Comparison of ENCODE assay signal across 11 cellular contexts in the genomic region with DNA sequence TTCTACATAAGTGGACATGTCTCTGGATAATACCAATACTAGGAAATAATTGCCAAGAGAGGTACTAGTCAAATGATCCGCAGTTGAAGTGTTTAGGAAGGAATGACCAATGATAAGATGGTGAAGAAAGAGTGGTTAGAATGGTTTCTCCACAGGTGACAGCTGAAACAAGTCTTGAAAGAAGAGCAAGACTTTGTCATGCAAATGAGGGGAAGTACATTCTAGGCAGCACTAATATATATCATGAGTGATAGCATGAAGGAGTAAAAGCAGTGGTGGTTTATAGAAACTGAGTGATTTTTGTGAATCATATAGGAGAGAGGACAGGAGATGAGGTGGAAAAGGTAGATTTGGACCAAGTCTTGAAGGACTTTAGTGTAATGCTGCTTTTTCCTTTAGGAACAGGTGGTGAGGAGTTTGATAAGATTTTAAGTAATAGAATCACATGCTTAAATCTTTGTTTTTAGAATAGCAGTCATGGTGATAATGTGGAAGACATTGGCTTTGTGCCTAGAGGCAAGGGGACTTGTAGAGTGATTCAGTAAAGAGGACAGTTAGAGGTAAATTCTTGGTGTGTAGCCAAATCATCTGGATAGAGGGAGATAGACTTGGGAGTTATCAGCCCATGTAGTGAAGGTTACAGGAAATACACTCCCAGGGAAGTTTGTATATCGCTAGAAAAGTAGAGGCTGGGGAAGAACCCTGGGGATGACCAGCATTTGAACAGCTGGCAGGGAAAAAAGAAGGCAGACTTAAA. TPM values are rescaled to one million over a fixed set of nuclear protein-coding genes. Genes with fewer than 3 reads are reported as not detected.
DNase-seq lines count a peak whose midpoint lies in the region; ATAC-seq and TF ChIP-seq lines count a peak whose summit lies in the region.
"Had no signal": no experiment of that assay in that cellular context is flagged by ENCODE, and none has a peak within 500 bp of the region (broad histone marks: within the 10 kb centered on the region; RNA-seq: fewer than 3 reads in every experiment).

No MANE protein-coding gene starts in this region.

- TF ChIP-seq CTCF in WTC11 (IDR thresholded peaks at IDR 0.05) = no peak

- H3K4me3 Mint-ChIP-seq in WTC11 = no peak overlapping the region

- no peaks in the 10 kb centered on the region for H3K4me1 Mint-ChIP-seq in WTC11

- CTCF ChIA-PET in WTC11 (lab: Charles Lee) = no interaction called here

- no peaks in the 10 kb centered on the region for H3K9me3 Mint-ChIP-seq in WTC11

- ATAC-seq in GM19324 (IDR thresholded peaks at IDR 0.05; ENCODE audit: low FRiP score, unreplicated experiment) = peak; percentile 84
- peak; percentile 96 for ATAC-seq in HG03060 (IDR thresholded peaks at IDR 0.05; ENCODE audit: low read depth, unreplicated experiment)
- 0 out of 2 replicates have a peak, but pooled peaks have one; percentile 16 for ATAC-seq in WTC11

- no peak overlapping the region for H3K27ac Mint-ChIP-seq in WTC11

- POLR2A ChIA-PET in WTC11 (lab: Charles Lee) = no interaction called here

- in situ Hi-C loops in Caki2 (cut with HindIII; ENCODE audit: low pct_unique_long_range_greater_than_20kb, low sequenced_read_pairs) = no loop called here

- H3K36me3 Mint-ChIP-seq in WTC11 = no peaks in the 10 kb centered on the region

- DNase-seq in Caki2 (ENCODE audit: low read depth) = peak; percentile 82
- DNase-seq in WTC11 (ENCODE audit: low spot score) = no peak
- DNase-seq in NCI-H510A treated with DMSO at 0.1 percent for 48 hours (lab: John Stamatoyannopoulos, UW) = no peak
- DNase-seq in stimulated activated CD8-positive, alpha-beta memory T cell treated with anti-CD3 and anti-CD28 coated beads, Interleukin-4, amount 100 ng/mL, for 48 hours = no peak
- DNase-seq in stimulated activated CD4-positive, alpha-beta T cell treated with anti-CD3 and anti-CD28 coated beads, Interleukin-1b, Interleukin-23, amount 100 ng/mL, for 48 hours = no peak
- DNase-seq in hypothalamus (lab: John Stamatoyannopoulos, UW) = no peak
- DNase-seq: activated effector memory CD4-positive, alpha-beta T cell treated with anti-CD3 and anti-CD28 coated beads, Interleukin-2, amount 50 U/mL, for 16 hours; DND-41; NCI-H2171 had no signal

- H3K27me3 Mint-ChIP-seq in WTC11 (ENCODE audit: low read depth) = no peaks in the 10 kb centered on the region

TF ChIP-seq in WTC11, 78 proteins besides CTCF, POLR2A, EP300 and RAD21:
- TF ChIP-seq, protein P1, sequence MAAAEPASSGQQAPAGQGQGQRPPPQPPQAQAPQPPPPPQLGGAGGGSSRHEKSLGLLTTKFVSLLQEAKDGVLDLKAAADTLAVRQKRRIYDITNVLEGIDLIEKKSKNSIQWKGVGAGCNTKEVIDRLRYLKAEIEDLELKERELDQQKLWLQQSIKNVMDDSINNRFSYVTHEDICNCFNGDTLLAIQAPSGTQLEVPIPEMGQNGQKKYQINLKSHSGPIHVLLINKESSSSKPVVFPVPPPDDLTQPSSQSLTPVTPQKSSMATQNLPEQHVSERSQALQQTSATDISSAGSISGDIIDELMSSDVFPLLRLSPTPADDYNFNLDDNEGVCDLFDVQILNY (CRISPR knock-in tag; IDR thresholded peaks at IDR 0.05) = no peak
- TF ChIP-seq ZNF317 (CRISPR knock-in tag; IDR thresholded peaks at IDR 0.05; ENCODE audit: borderline replicate concordance, low read depth) (no peak), NFYB (CRISPR knock-in tag; conservative IDR thresholded peaks at IDR 0.05; ENCODE audit: low read depth) (no peak), ZNF416 (CRISPR knock-in tag; IDR thresholded peaks at IDR 0.05) (no peak), CREM (CRISPR knock-in tag; IDR thresholded peaks at IDR 0.05) (no peak), GABPB1 (CRISPR knock-in tag; IDR thresholded peaks at IDR 0.05) (no peak), GTF2I (CRISPR knock-in tag; conservative IDR thresholded peaks at IDR 0.05) (no peak)
- TF ChIP-seq, protein P2, sequence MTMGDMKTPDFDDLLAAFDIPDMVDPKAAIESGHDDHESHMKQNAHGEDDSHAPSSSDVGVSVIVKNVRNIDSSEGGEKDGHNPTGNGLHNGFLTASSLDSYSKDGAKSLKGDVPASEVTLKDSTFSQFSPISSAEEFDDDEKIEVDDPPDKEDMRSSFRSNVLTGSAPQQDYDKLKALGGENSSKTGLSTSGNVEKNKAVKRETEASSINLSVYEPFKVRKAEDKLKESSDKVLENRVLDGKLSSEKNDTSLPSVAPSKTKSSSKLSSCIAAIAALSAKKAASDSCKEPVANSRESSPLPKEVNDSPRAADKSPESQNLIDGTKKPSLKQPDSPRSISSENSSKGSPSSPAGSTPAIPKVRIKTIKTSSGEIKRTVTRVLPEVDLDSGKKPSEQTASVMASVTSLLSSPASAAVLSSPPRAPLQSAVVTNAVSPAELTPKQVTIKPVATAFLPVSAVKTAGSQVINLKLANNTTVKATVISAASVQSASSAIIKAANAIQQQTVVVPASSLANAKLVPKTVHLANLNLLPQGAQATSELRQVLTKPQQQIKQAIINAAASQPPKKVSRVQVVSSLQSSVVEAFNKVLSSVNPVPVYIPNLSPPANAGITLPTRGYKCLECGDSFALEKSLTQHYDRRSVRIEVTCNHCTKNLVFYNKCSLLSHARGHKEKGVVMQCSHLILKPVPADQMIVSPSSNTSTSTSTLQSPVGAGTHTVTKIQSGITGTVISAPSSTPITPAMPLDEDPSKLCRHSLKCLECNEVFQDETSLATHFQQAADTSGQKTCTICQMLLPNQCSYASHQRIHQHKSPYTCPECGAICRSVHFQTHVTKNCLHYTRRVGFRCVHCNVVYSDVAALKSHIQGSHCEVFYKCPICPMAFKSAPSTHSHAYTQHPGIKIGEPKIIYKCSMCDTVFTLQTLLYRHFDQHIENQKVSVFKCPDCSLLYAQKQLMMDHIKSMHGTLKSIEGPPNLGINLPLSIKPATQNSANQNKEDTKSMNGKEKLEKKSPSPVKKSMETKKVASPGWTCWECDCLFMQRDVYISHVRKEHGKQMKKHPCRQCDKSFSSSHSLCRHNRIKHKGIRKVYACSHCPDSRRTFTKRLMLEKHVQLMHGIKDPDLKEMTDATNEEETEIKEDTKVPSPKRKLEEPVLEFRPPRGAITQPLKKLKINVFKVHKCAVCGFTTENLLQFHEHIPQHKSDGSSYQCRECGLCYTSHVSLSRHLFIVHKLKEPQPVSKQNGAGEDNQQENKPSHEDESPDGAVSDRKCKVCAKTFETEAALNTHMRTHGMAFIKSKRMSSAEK (CRISPR knock-in tag; IDR thresholded peaks at IDR 0.05; ENCODE audit: borderline replicate concordance) = no peak
- TF ChIP-seq, protein P3, sequence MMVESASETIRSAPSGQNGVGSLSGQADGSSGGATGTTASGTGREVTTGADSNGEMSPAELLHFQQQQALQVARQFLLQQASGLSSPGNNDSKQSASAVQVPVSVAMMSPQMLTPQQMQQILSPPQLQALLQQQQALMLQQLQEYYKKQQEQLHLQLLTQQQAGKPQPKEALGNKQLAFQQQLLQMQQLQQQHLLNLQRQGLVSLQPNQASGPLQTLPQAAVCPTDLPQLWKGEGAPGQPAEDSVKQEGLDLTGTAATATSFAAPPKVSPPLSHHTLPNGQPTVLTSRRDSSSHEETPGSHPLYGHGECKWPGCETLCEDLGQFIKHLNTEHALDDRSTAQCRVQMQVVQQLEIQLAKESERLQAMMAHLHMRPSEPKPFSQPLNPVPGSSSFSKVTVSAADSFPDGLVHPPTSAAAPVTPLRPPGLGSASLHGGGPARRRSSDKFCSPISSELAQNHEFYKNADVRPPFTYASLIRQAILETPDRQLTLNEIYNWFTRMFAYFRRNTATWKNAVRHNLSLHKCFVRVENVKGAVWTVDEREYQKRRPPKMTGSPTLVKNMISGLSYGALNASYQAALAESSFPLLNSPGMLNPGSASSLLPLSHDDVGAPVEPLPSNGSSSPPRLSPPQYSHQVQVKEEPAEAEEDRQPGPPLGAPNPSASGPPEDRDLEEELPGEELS (CRISPR knock-in tag; IDR thresholded peaks at IDR 0.05) = no peak
- TF ChIP-seq, protein P4, sequence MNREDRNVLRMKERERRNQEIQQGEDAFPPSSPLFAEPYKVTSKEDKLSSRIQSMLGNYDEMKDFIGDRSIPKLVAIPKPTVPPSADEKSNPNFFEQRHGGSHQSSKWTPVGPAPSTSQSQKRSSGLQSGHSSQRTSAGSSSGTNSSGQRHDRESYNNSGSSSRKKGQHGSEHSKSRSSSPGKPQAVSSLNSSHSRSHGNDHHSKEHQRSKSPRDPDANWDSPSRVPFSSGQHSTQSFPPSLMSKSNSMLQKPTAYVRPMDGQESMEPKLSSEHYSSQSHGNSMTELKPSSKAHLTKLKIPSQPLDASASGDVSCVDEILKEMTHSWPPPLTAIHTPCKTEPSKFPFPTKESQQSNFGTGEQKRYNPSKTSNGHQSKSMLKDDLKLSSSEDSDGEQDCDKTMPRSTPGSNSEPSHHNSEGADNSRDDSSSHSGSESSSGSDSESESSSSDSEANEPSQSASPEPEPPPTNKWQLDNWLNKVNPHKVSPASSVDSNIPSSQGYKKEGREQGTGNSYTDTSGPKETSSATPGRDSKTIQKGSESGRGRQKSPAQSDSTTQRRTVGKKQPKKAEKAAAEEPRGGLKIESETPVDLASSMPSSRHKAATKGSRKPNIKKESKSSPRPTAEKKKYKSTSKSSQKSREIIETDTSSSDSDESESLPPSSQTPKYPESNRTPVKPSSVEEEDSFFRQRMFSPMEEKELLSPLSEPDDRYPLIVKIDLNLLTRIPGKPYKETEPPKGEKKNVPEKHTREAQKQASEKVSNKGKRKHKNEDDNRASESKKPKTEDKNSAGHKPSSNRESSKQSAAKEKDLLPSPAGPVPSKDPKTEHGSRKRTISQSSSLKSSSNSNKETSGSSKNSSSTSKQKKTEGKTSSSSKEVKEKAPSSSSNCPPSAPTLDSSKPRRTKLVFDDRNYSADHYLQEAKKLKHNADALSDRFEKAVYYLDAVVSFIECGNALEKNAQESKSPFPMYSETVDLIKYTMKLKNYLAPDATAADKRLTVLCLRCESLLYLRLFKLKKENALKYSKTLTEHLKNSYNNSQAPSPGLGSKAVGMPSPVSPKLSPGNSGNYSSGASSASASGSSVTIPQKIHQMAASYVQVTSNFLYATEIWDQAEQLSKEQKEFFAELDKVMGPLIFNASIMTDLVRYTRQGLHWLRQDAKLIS (CRISPR knock-in tag; IDR thresholded peaks at IDR 0.05; ENCODE audit: borderline replicate concordance) = no peak
- TF ChIP-seq, protein P5, sequence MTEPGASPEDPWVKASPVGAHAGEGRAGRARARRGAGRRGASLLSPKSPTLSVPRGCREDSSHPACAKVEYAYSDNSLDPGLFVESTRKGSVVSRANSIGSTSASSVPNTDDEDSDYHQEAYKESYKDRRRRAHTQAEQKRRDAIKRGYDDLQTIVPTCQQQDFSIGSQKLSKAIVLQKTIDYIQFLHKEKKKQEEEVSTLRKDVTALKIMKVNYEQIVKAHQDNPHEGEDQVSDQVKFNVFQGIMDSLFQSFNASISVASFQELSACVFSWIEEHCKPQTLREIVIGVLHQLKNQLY (CRISPR knock-in tag; IDR thresholded peaks at IDR 0.05) = no peak

RNA-seq across cellular contexts. Expression of a gene that starts 31.9 kb away (rescaled TPM):
- total RNA-seq in Caki2 (2014; rRNA removed; shearing (Covaris generic); ENCODE audit: low replicate concordance) = 20.4 and 24.7 TPM in 2 replicates
- total RNA-seq in WTC11 (2021) = 75.5 to 79.5 TPM (median 78.3 TPM) in 3 replicates

Comparison
In these comparisons a context has a peak if more than half of its experiments do, and no peak if none do; other contexts are left out.
1. ATAC-seq: peak in every context shown above with its lines; median percentile 96 in HG03060; 84 in GM19324; 16 in WTC11.